ENCODE assay signal across 22 cellular contexts in genomic region chr11:124483422-124483821, GRCh38. TPM values are rescaled to one million over a fixed set of nuclear protein-coding genes. Genes with fewer than 3 reads are reported as not detected.
DNase-seq lines count a peak whose midpoint lies in the region; ATAC-seq, FAIRE-seq and TF ChIP-seq lines count a peak whose summit lies in the region.
"Had no signal": no experiment of that assay in that cellular context is flagged by ENCODE, and none has a peak within 500 bp of the region (broad histone marks: within the 10 kb centered on the region; RNA-seq: fewer than 3 reads in every experiment).

No MANE protein-coding gene starts in this region.

- H2BK5ac ChIP-seq in trophoblast cell (ENCODE audit: low read depth, low read length, poor library complexity), result no peak overlapping the region

- no peak overlapping the region for H2AFZ ChIP-seq in GM23338
- H2AFZ ChIP-seq in keratinocyte (ENCODE audit: control insufficient read depth, low read length), result no peak overlapping the region
- no peak overlapping the region for H2AFZ ChIP-seq in trophoblast cell (ENCODE audit: insufficient read depth, low read length, poor library complexity)

- H3K36me3 Mint-ChIP-seq in GM23338 (ENCODE audit: low read depth) (no peaks in the 10 kb centered on the region), WTC11 (no peaks in the 10 kb centered on the region), mesothelial cell of epicardium (no peaks in the 10 kb centered on the region)
- H3K36me3 Mint-ChIP-seq: CD8-positive, alpha-beta T cell had no signal

- H3K14ac ChIP-seq in trophoblast cell (ENCODE audit: low read length), result no peak overlapping the region

- H3K27me3 ChIP-seq in GM23338 (ENCODE audit: insufficient read depth), result no peaks in the 10 kb centered on the region; the same call in 1 of the 2 replicates
- no peaks in the 10 kb centered on the region for H3K27me3 ChIP-seq in keratinocyte (ENCODE audit: control insufficient read depth, extremely low read depth, insufficient read depth, low read length)
- H3K27me3 ChIP-seq in trophoblast cell (ENCODE audit: insufficient read depth, low read length), result no peaks in the 10 kb centered on the region
- H3K27me3 ChIP-seq: Peyer's patch had no signal

- POLR2A ChIA-PET in WTC11 (lab: Charles Lee), result no interaction called here

- ATAC-seq in GM23338 (peak; percentile 65), WTC11 (peak; percentile 74)
- ATAC-seq: CD8-positive, alpha-beta T cell had no signal

- no peaks in the 10 kb centered on the region for H3F3A ChIP-seq in GM23338 (replicated peaks; ENCODE audit: low read depth)

- peaks cover 5% of the 10 kb centered on the region for H3K9me2 ChIP-seq in GM23338 (ENCODE audit: insufficient read depth)

- H3K18ac ChIP-seq in trophoblast cell (ENCODE audit: low read length), result no peak overlapping the region

- H4K20me1 ChIP-seq in GM23338 (replicated peaks; ENCODE audit: insufficient read depth) (no peaks in the 10 kb centered on the region), keratinocyte (ENCODE audit: control insufficient read depth, extremely low read depth, insufficient read depth, low read length) (no peaks in the 10 kb centered on the region)

- no peak overlapping the region for H2BK12ac ChIP-seq in trophoblast cell (ENCODE audit: low read length)

- H3K4me3 ChIP-seq in GM23338 (no peak overlapping the region), keratinocyte (ENCODE audit: control insufficient read depth in 2 of 3, extremely low read depth in 1 of 3, insufficient read depth in 2 of 3, low read depth in 1 of 3, low read length in 3 of 3) (no peak overlapping the region), trophoblast cell (ENCODE audit: low read depth, low read length) (no peak overlapping the region)
- H3K4me3 ChIP-seq: K562, Peyer's patch had no signal

- H3K4me1 Mint-ChIP-seq in GM23338 (peaks cover 26% of the 10 kb centered on the region), WTC11 (peaks cover 28% of the 10 kb centered on the region), mesothelial cell of epicardium (peaks cover 18% of the 10 kb centered on the region)

- dilution Hi-C loops in keratinocyte (cut with MboI; ENCODE audit: extremely low pct_ligation_motif_present, low sequenced_read_pairs), result no loop called here

- H3K27ac ChIP-seq in GM23338 (ENCODE audit: low read depth), result no peak overlapping the region
- peak overlapping the region; percentile 47 for H3K27ac ChIP-seq in keratinocyte (ENCODE audit: control insufficient read depth, insufficient read depth, low read length)
- no peak overlapping the region for H3K27ac ChIP-seq in trophoblast cell (ENCODE audit: low read depth, low read length)
- H3K27ac ChIP-seq: Peyer's patch had no signal

- H3K27me3 Mint-ChIP-seq in GM23338 (ENCODE audit: insufficient read depth, low read depth, poor library complexity) (no peaks in the 10 kb centered on the region), WTC11 (ENCODE audit: low read depth) (no peaks in the 10 kb centered on the region; the same call in 1 of the 2 replicates), mesothelial cell of epicardium (ENCODE audit: low read depth) (peaks cover 16% of the 10 kb centered on the region)

- WGBS in trophoblast cell (ENCODE audit: extremely low coverage, insufficient coverage, insufficient read length), result no CpG with 5 or more reads among the region's 4 CpGs

- DNase-seq in GM23338 (ENCODE audit: low spot score) (peak; percentile 66), M059J (ENCODE audit: low read depth) (peak; percentile 9), WTC11 (ENCODE audit: low spot score) (no peak), keratinocyte (ENCODE audit: low read depth, low spot score) (no peak), GDM1 (lab: John Stamatoyannopoulos, UW) (no peak), mesothelial cell of epicardium (ENCODE audit: low spot score in 2 of 2, unreplicated experiment in 2 of 2) (no peak), trophoblast cell (no peak), CD1c-positive myeloid dendritic cell (ENCODE audit: extremely low spot score) (no peak)
- DNase-seq: ACHN; CD8-positive, alpha-beta T cell; DMS79 treated with DMSO at 0.1 percent for 48 hours; NCI-H1092; NCI-H146; NCI-H2081; NCI-H510A; Peyer's patch; SIG-M5 had no signal

- H4K12ac ChIP-seq in trophoblast cell (ENCODE audit: low read depth, low read length), result no peak overlapping the region

- no peaks in the 10 kb centered on the region for H3K9me1 ChIP-seq in keratinocyte (ENCODE audit: control insufficient read depth, extremely low read depth, insufficient read depth, low read length)

- H3K9me3 ChIP-seq in keratinocyte (ENCODE audit: control insufficient read depth, low read depth, low read length) (no peaks in the 10 kb centered on the region), trophoblast cell (ENCODE audit: insufficient read depth, low read depth, low read length) (no peaks in the 10 kb centered on the region)
- H3K9me3 ChIP-seq: Peyer's patch had no signal

- H4K8ac ChIP-seq in trophoblast cell (ENCODE audit: low read depth, low read length), result no peak overlapping the region

- H4K91ac ChIP-seq in trophoblast cell (ENCODE audit: low read depth, low read length), result no peak overlapping the region

- peaks cover 6% of the 10 kb centered on the region for H3K79me1 ChIP-seq in trophoblast cell (ENCODE audit: low read length)

- H3K4ac ChIP-seq in trophoblast cell (ENCODE audit: low read depth, low read length), result no peak overlapping the region

- CTCF ChIA-PET in WTC11 (lab: Charles Lee), result interaction anchor here (1.0 kb wide), 1 partner anchor 68 kb away, joined by 3 read pairs; no protein-coding TSS in a partner anchor

- H2BK120ac ChIP-seq in trophoblast cell (ENCODE audit: insufficient read depth, low read length, poor library complexity), result no peak overlapping the region

- FAIRE-seq in keratinocyte (lab: Jason Lieb, UNC), result no peak
- FAIRE-seq: G401.6, GM12891, K562 had no signal

- H3K79me2 ChIP-seq in GM23338 (replicated peaks; ENCODE audit: insufficient read depth), result no peaks in the 10 kb centered on the region
- H3K79me2 ChIP-seq in keratinocyte (ENCODE audit: control insufficient read depth, insufficient read depth, low read length), result no peaks in the 10 kb centered on the region
- no peaks in the 10 kb centered on the region for H3K79me2 ChIP-seq in trophoblast cell (ENCODE audit: control insufficient read depth, insufficient read depth, low read length, poor library complexity)

- H3K4me2 ChIP-seq in GM23338, result no peak overlapping the region
- no peak overlapping the region for H3K4me2 ChIP-seq in keratinocyte (ENCODE audit: control insufficient read depth, extremely low read depth, insufficient read depth, low read depth, low read length)
- no peak overlapping the region for H3K4me2 ChIP-seq in trophoblast cell (ENCODE audit: low read length)

- no peak overlapping the region for H3K27ac Mint-ChIP-seq in GM23338
- no peak overlapping the region for H3K27ac Mint-ChIP-seq in WTC11
- no peak overlapping the region for H3K27ac Mint-ChIP-seq in mesothelial cell of epicardium
- H3K27ac Mint-ChIP-seq: CD8-positive, alpha-beta T cell had no signal

- H3K23ac ChIP-seq in trophoblast cell (ENCODE audit: low read length), result no peak overlapping the region

- H3K9me3 Mint-ChIP-seq in GM23338, result peaks cover 3% of the 10 kb centered on the region; the same call in 1 of the 3 replicates
- 0 out of 2 replicates have a peak, but pooled peaks cover 6% of the 10 kb centered on the region for H3K9me3 Mint-ChIP-seq in WTC11
- H3K9me3 Mint-ChIP-seq in mesothelial cell of epicardium, result peaks cover 8% of the 10 kb centered on the region

- H3K4me1 ChIP-seq in GM23338 (ENCODE audit: insufficient read depth) (peaks cover 14% of the 10 kb centered on the region; the same call in 1 of the 2 replicates), keratinocyte (ENCODE audit: control insufficient read depth, extremely low read depth, insufficient read depth, low read length) (peaks cover 10% of the 10 kb centered on the region), trophoblast cell (ENCODE audit: control insufficient read depth in 1 of 2, insufficient read depth in 2 of 2, low read length in 2 of 2) (peaks cover 6 to 10% of the 10 kb centered on the region in 2 experiments)
- H3K4me1 ChIP-seq: Peyer's patch had no signal

- no peaks in the 10 kb centered on the region for H3K36me3 ChIP-seq in GM23338 (ENCODE audit: insufficient read depth)
- no peaks in the 10 kb centered on the region for H3K36me3 ChIP-seq in keratinocyte (ENCODE audit: control insufficient read depth in 2 of 2, extremely low read depth in 1 of 2, insufficient read depth in 2 of 2, low read length in 2 of 2)
- H3K36me3 ChIP-seq in trophoblast cell (ENCODE audit: control insufficient read depth in 1 of 2, insufficient read depth in 2 of 2, low read length in 2 of 2), result no peaks in the 10 kb centered on the region
- H3K36me3 ChIP-seq: Peyer's patch had no signal

- no peak overlapping the region for H2AK5ac ChIP-seq in trophoblast cell (ENCODE audit: low read length)

- no peak overlapping the region for H3K9ac ChIP-seq in keratinocyte (ENCODE audit: control insufficient read depth, extremely low read depth, insufficient read depth, low read length)
- H3K9ac ChIP-seq in trophoblast cell (ENCODE audit: low read length), result no peak overlapping the region

- TF ChIP-seq CTCF in GM23338 (conservative IDR thresholded peaks at IDR 0.05; ENCODE audit: low read depth in 2 of 2) (peak; percentile 13 to 30; a peak in 2 of 4 replicates), WTC11 (IDR thresholded peaks at IDR 0.05) (no peak), keratinocyte (optimal IDR thresholded peaks at IDR 0.05 in 1 of 3, IDR thresholded peaks at IDR 0.05 in 1 of 3, conservative IDR thresholded peaks at IDR 0.05 in 1 of 3; ENCODE audit: extremely low read depth in 1 of 3, insufficient read depth in 2 of 3, low read length in 3 of 3) (no peak), mesothelial cell of epicardium (IDR thresholded peaks at IDR 0.05; ENCODE audit: unreplicated experiment) (no peak)

- H3K4me3 Mint-ChIP-seq in GM23338, result no peak overlapping the region
- no peak overlapping the region for H3K4me3 Mint-ChIP-seq in WTC11
- H3K4me3 Mint-ChIP-seq in mesothelial cell of epicardium, result no peak overlapping the region
- H3K4me3 Mint-ChIP-seq: CD8-positive, alpha-beta T cell had no signal

RNA-seq across cellular contexts. Expression of gene OR8B8, which starts 37.9 kb away (rescaled TPM):
- not detected in 2 replicates for total RNA-seq in GM23338 (2014; rRNA removed; shearing (Covaris generic))
- polyA plus RNA-seq in GM23338 (2016; fragmentation: Nextera tagmentation; extraction: Ambion mirVana) (not detected in 2 replicates), keratinocyte (not detected in 3 replicates)
- not detected in 2 replicates for total RNA-seq in M059J (2014; rRNA removed; shearing (Covaris generic))
- total RNA-seq in WTC11 (2021) (not detected in 3 replicates), mesothelial cell of epicardium (not detected in 3 replicates)
- polyA plus RNA-seq in keratinocyte (2011; ENCODE audit: low read depth), result not detected
- polyA plus RNA-seq in keratinocyte (2011; cell fraction: cytosol; rRNA removed), result not detected in 2 replicates
- polyA plus RNA-seq in keratinocyte (2011; cell fraction: nucleus; rRNA removed), result not detected in 2 replicates
- polyA plus RNA-seq in keratinocyte (2012; ENCODE audit: low replicate concordance), result not detected in 2 replicates
- not detected in 3 replicates for polyA minus RNA-seq in keratinocyte
- not detected for polyA minus RNA-seq in keratinocyte (2011; cell fraction: cytosol; rRNA and poly(A)+ RNA removed)
- not detected in 2 replicates for polyA minus RNA-seq in keratinocyte (2011; cell fraction: nucleus; rRNA and poly(A)+ RNA removed)
- polyA plus RNA-seq in trophoblast cell (2013), result not detected in 2 replicates
- total RNA-seq: CD8-positive, alpha-beta T cell; K562; Peyer's patch; T-helper 1 cell treated with Interleukin-12 subunit alpha and Interleukin-12 subunit beta and Interleukin-4 antibody, amounts not matched to agents 30 ng/mL and 1 ng/mL, for 36 hours had no signal
- polyA plus RNA-seq: BJ had no signal

RNA-seq across cellular contexts. Expression of gene OR8B4, which starts 58.8 kb away (rescaled TPM):
- not detected in 2 replicates for total RNA-seq in GM23338 (2014; rRNA removed; shearing (Covaris generic))
- polyA plus RNA-seq in GM23338 (2016; fragmentation: Nextera tagmentation; extraction: Ambion mirVana) (not detected in 2 replicates), keratinocyte (not detected in 3 replicates)
- not detected in 2 replicates for total RNA-seq in M059J (2014; rRNA removed; shearing (Covaris generic))
- total RNA-seq in WTC11 (2021) (not detected in 3 replicates), mesothelial cell of epicardium (not detected in 3 replicates)
- not detected for polyA plus RNA-seq in keratinocyte (2011; ENCODE audit: low read depth)
- polyA plus RNA-seq in keratinocyte (2011; cell fraction: cytosol; rRNA removed), result not detected in 2 replicates
- polyA plus RNA-seq in keratinocyte (2011; cell fraction: nucleus; rRNA removed), result not detected in 2 replicates
- polyA plus RNA-seq in keratinocyte (2012; ENCODE audit: low replicate concordance), result not detected in 2 replicates
- not detected in 3 replicates for polyA minus RNA-seq in keratinocyte
- polyA minus RNA-seq in keratinocyte (2011; cell fraction: cytosol; rRNA and poly(A)+ RNA removed), result not detected
- polyA minus RNA-seq in keratinocyte (2011; cell fraction: nucleus; rRNA and poly(A)+ RNA removed), result not detected in 2 replicates
- not detected in 2 replicates for polyA plus RNA-seq in trophoblast cell (2013)
- total RNA-seq: CD8-positive, alpha-beta T cell; K562; Peyer's patch; T-helper 1 cell treated with Interleukin-12 subunit alpha and Interleukin-12 subunit beta and Interleukin-4 antibody, amounts not matched to agents 30 ng/mL and 1 ng/mL, for 36 hours had no signal
- polyA plus RNA-seq: BJ, K562 had no signal

Comparison
In these comparisons a context has a peak if more than half of its experiments do, and no peak if none do; other contexts are left out.
1. DNase-seq: peak in GM23338 (single experiment) and M059J (single experiment); none in WTC11 (single experiment), keratinocyte (single experiment), GDM1 (single experiment), mesothelial cell of epicardium (0 of 2), trophoblast cell (0 of 2) and CD1c-positive myeloid dendritic cell (single experiment).
2. CTCF ChIP-seq: peak in GM23338 (2 of 2); none in WTC11 (single experiment), keratinocyte (0 of 3) and mesothelial cell of epicardium (single experiment).